In the genomic region with DNA sequence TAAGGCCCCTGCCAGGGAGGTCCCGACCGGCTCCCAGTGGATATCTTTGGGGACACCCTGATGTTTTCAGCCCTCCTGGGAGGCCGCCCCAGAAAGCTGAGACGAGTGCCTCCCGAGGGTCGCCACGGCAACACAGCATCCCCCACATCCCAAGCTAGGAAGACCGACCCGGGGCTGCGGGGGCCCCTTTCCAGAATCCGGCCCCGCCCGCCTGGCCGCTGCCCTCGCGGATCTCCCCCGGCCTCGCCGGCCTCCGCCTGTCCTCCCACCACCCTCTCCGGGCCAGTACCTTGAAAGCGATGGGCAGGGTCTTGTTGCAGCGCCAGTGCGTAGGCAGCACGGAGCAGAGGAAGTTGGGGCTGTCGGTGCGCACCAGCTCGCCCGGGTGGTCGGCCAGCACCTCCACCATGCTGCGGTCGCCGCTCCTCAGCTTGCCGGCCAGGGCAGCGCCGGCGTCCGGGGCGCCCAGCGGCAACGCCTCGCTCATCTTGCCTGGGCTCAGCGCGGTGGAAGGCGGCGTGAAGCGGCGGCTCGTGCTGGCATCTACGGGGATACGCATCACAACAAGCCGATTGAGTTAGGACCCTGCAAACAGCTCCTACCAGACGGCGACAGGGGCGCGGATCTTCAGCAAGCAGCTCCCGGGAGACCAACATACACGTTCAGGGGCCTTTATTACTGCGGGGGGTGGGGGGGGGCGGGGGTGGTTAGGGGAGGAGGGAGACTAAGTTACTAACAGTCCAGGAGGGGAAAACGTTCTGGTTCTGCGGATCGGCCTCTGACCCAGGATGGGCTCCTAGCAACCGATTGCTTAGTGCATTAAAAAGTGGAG, we compare ENCODE assay signal across 8 cellular contexts.
DNase-seq lines count a peak whose midpoint lies in the region; ATAC-seq and TF ChIP-seq lines count a peak whose summit lies in the region.

No MANE protein-coding gene starts in this region.

- no peak for TF ChIP-seq CTCF in HFFc6 (IDR thresholded peaks at IDR 0.05)
- no peak for TF ChIP-seq CTCF in upper lobe of right lung (IDR thresholded peaks at IDR 0.05)

- DNase-seq in HFFc6: no peak
- DNase-seq in T-helper 2 cell treated with Interferon-gamma antibody and Interleukin-4, amounts not matched to agents 5 μg/mL and 100 μg/mL, for 36 hours (ENCODE audit: low spot score): no peak
- peak; percentile 77 for DNase-seq in upper lobe of right lung
- no peak for DNase-seq in DMS153 (lab: John Stamatoyannopoulos, UW)

- H3K4me1 Mint-ChIP-seq in HFFc6 (ENCODE audit: low read depth): peaks cover 33% of the 10 kb centered on the region
- H3K4me1 Mint-ChIP-seq in T-helper 2 cell treated with Interferon-gamma antibody and Interleukin-4, amounts not matched to agents 5 μg/mL and 100 μg/mL, for 36 hours (ENCODE audit: low read depth): peaks cover 39% of the 10 kb centered on the region

- peak overlapping the region; percentile 93 for H3K4me3 Mint-ChIP-seq in HFFc6
- H3K4me3 Mint-ChIP-seq in T-helper 2 cell treated with Interferon-gamma antibody and Interleukin-4, amounts not matched to agents 5 μg/mL and 100 μg/mL, for 36 hours: peak overlapping the region; percentile 97

- H3K27ac Mint-ChIP-seq in HFFc6: peak overlapping the region; percentile 99
- peak overlapping the region; percentile 99 for H3K27ac Mint-ChIP-seq in T-helper 2 cell treated with Interferon-gamma antibody and Interleukin-4, amounts not matched to agents 5 μg/mL and 100 μg/mL, for 36 hours

- peak overlapping the region; percentile 97 for H3K27ac ChIP-seq in upper lobe of right lung

- H3K9me3 Mint-ChIP-seq in HFFc6: peaks cover 10% of the 10 kb centered on the region
- H3K9me3 Mint-ChIP-seq in T-helper 2 cell treated with Interferon-gamma antibody and Interleukin-4, amounts not matched to agents 5 μg/mL and 100 μg/mL, for 36 hours: no peaks in the 10 kb centered on the region

- intact Hi-C loops in upper lobe of right lung (cut with DNase I): no loop called here

- H3K36me3 Mint-ChIP-seq in HFFc6 (ENCODE audit: low read depth): peaks cover 65% of the 10 kb centered on the region
- peaks cover 52% of the 10 kb centered on the region for H3K36me3 Mint-ChIP-seq in T-helper 2 cell treated with Interferon-gamma antibody and Interleukin-4, amounts not matched to agents 5 μg/mL and 100 μg/mL, for 36 hours (ENCODE audit: low read depth)

- H3K4me1 ChIP-seq in endocrine pancreas (ENCODE audit: control insufficient read depth, insufficient read depth, low read length): peaks cover 8% of the 10 kb centered on the region
- no peaks in the 10 kb centered on the region for H3K4me1 ChIP-seq in mucosa of stomach (ENCODE audit: control insufficient read depth, insufficient read depth, low read length)
- peaks cover 22% of the 10 kb centered on the region for H3K4me1 ChIP-seq in upper lobe of right lung

- H3K4me3 ChIP-seq in endocrine pancreas (ENCODE audit: control insufficient read depth, insufficient read depth, low read length) (peak overlapping the region; percentile 55), mucosa of stomach (ENCODE audit: low read length) (peak overlapping the region; percentile 91), upper lobe of right lung (peak overlapping the region; percentile 77)

- H3K27me3 Mint-ChIP-seq in HFFc6 (ENCODE audit: insufficient read depth): peaks cover 22% of the 10 kb centered on the region
- H3K27me3 Mint-ChIP-seq in T-helper 2 cell treated with Interferon-gamma antibody and Interleukin-4, amounts not matched to agents 5 μg/mL and 100 μg/mL, for 36 hours (ENCODE audit: low read depth): peaks cover 2% of the 10 kb centered on the region

- no peak overlapping the region for H3K9ac ChIP-seq in endocrine pancreas (ENCODE audit: control insufficient read depth, insufficient read depth, low read length)
- H3K9ac ChIP-seq in mucosa of stomach (ENCODE audit: low read length): peak overlapping the region; percentile 94

- no peak for ATAC-seq in upper lobe of right lung
- ATAC-seq in HG02678 (IDR thresholded peaks at IDR 0.05; ENCODE audit: unreplicated experiment): no peak
- ATAC-seq in HG02938 (IDR thresholded peaks at IDR 0.05; ENCODE audit: unreplicated experiment): no peak

- H3K36me3 ChIP-seq in endocrine pancreas (ENCODE audit: control insufficient read depth, insufficient read depth, low read length) (no peaks in the 10 kb centered on the region), mucosa of stomach (ENCODE audit: control insufficient read depth, insufficient read depth, low read length) (no peaks in the 10 kb centered on the region), upper lobe of right lung (no peaks in the 10 kb centered on the region)

- no peaks in the 10 kb centered on the region for H3K9me3 ChIP-seq in endocrine pancreas (ENCODE audit: control insufficient read depth, low read length)
- no peaks in the 10 kb centered on the region for H3K9me3 ChIP-seq in mucosa of stomach (ENCODE audit: control insufficient read depth, low read length)
- H3K9me3 ChIP-seq in upper lobe of right lung: no peaks in the 10 kb centered on the region

- H3K27me3 ChIP-seq in endocrine pancreas (ENCODE audit: control insufficient read depth, insufficient read depth, low read length) (peaks cover 14% of the 10 kb centered on the region), mucosa of stomach (ENCODE audit: control insufficient read depth, insufficient read depth, low read length) (peaks cover 5% of the 10 kb centered on the region), upper lobe of right lung (peaks cover 11% of the 10 kb centered on the region)
